9 cellular contexts compared by ENCODE assay signal in the genomic region with DNA sequence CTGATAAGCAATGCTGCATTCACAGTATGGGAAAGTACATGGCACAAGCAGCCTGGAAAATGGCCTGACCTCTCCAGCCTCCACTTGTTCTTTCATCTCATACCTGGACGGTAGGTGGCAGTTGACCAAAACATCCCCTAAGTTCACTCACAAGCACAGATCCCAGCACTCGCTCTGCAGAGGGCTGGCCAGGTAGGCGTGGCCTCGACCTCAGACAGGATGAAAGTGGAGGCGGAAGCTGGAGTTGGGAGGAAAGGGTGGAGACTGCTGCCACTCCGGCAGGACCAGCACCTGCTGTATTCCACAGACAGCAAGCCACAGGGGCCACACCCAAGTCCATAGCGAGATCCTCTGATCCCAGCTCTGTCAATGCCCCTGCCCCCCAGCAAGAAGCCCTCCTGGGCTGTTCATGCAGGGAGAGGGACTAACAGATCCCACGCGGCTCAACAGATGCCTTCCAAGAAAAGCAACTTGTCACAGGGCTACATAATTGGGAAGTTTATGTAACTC. TPM values are rescaled to one million over a fixed set of nuclear protein-coding genes. Genes with fewer than 3 reads are reported as not detected.
DNase-seq lines count a peak whose midpoint lies in the region; FAIRE-seq and TF ChIP-seq lines count a peak whose summit lies in the region.
"Had no signal": no experiment of that assay in that cellular context is flagged by ENCODE, and none has a peak within 500 bp of the region (broad histone marks: within the 10 kb centered on the region; RNA-seq: fewer than 3 reads in every experiment).

No MANE protein-coding gene starts in this region.

- no peak overlapping the region for H3K9ac ChIP-seq in mammary epithelial cell (ENCODE audit: insufficient read depth, low read length)

- CTCF ChIA-PET in Caco-2 (lab: Charles Lee), result interaction anchor here (0.5 to 1.6 kb wide), 27 partner anchors 9 to 174 kb away, joined by 3 to 31 read pairs (median 4); partner anchors contain the start of gene FBXO31
- CTCF ChIA-PET in mammary epithelial cell (lab: Charles Lee; ENCODE audit: low non-redundant PET), result interaction anchor here (0.7 to 0.9 kb wide), 2 partner anchors 308 to 345 kb away, joined by 7 read pairs; no protein-coding TSS in a partner anchor

- peak; percentile 37 for FAIRE-seq in urothelium cell line (lab: Jason Lieb, UNC)

- peaks cover 7% of the 10 kb centered on the region for H3K4me1 Mint-ChIP-seq in Caco-2 (ENCODE audit: low read depth, unreplicated experiment)

- no peaks in the 10 kb centered on the region for H4K20me1 ChIP-seq in mammary epithelial cell (ENCODE audit: insufficient read depth, low read length)

- H3K27me3 ChIP-seq in Caco-2 (replicated peaks; ENCODE audit: control insufficient read depth, insufficient read depth, low read length) (no peaks in the 10 kb centered on the region), HAP-1 (ENCODE audit: low read depth) (no peaks in the 10 kb centered on the region), mammary epithelial cell (ENCODE audit: insufficient read depth, low read length) (no peaks in the 10 kb centered on the region)

- intact Hi-C loops in Caco-2 (cut with micrococcal nuclease; ENCODE audit: unreplicated experiment) (loop anchor here (1.0 to 2.0 kb wide), 4 partner anchors 29 to 175 kb away; no protein-coding TSS in a partner anchor), mammary epithelial cell (cut with micrococcal nuclease) (loop anchor here (1.0 to 10.0 kb wide), 4 partner anchors 26 to 1113 kb away; partner anchors contain the start of gene ZC3H18)

- H3K4me3 Mint-ChIP-seq in Caco-2 (ENCODE audit: unreplicated experiment), result peak overlapping the region; percentile 59

- H3K4me1 ChIP-seq in Caco-2 (peaks cover 14% of the 10 kb centered on the region; the same call in 1 of the 2 replicates), HAP-1 (peaks cover 7% of the 10 kb centered on the region; the same call in 1 of the 2 replicates), mammary epithelial cell (ENCODE audit: insufficient read depth, low read length) (peaks cover 45% of the 10 kb centered on the region)

- no peaks in the 10 kb centered on the region for H3K9me3 Mint-ChIP-seq in Caco-2 (ENCODE audit: unreplicated experiment)

- H3K4me3 ChIP-seq in Caco-2 (ENCODE audit: low read depth, low read length), result peak overlapping the region; percentile 23; the same call in 1 of the 2 replicates
- peak overlapping the region; percentile 5; the same call in 1 of the 2 replicates for H3K4me3 ChIP-seq in HAP-1
- peak overlapping the region; percentile 16 to 47 (median 29) for H3K4me3 ChIP-seq in mammary epithelial cell (replicated peaks in 1 of 3; ENCODE audit: insufficient read depth in 1 of 3, low read depth in 2 of 3, low read length in 3 of 3)

- dilution Hi-C loops in mammary epithelial cell (cut with HindIII; ENCODE audit: low sequenced_read_pairs), result loop anchor here (5.0 kb wide), 2 partner anchors 46 to 81 kb away; no protein-coding TSS in a partner anchor

- H3K79me2 ChIP-seq in mammary epithelial cell (ENCODE audit: insufficient read depth, low read length), result peaks cover 18% of the 10 kb centered on the region

- H3K27ac Mint-ChIP-seq in Caco-2 (ENCODE audit: unreplicated experiment), result no peak overlapping the region

- peaks cover 26% of the 10 kb centered on the region for H3K36me3 Mint-ChIP-seq in Caco-2 (ENCODE audit: insufficient read depth, unreplicated experiment)

- TF ChIP-seq CTCF in Caco-2 (IDR thresholded peaks at IDR 0.05; ENCODE audit: insufficient read depth in 1 of 2, low read depth in 1 of 2, low read length in 1 of 2, severe bottlenecking in 1 of 2, unreplicated experiment in 1 of 2) (peak; percentile 77 to 85), mammary epithelial cell (conservative IDR thresholded peaks at IDR 0.05 in 1 of 2, IDR thresholded peaks at IDR 0.05 in 1 of 2; ENCODE audit: extremely low read depth in 1 of 2, insufficient read depth in 1 of 2, low read depth in 1 of 2, low read length in 2 of 2) (peak; percentile 63 to 76)

- peak overlapping the region; percentile 62 for H2AFZ ChIP-seq in mammary epithelial cell (ENCODE audit: low read depth, low read length)

- 4% methylated on average over 8 of the region's 9 CpGs for whole genome bisulfite sequencing in mammary epithelial cell (ENCODE audit: low coverage, missing lambda C conversion rate)

- no peak overlapping the region for H3K27ac ChIP-seq in mammary epithelial cell (ENCODE audit: insufficient read depth, low read depth, low read length)
- H3K27ac ChIP-seq: HL-60 had no signal

- POLR2A ChIA-PET in Caco-2 (lab: Charles Lee), result interaction anchor here (0.6 to 1.2 kb wide), 2 partner anchors 42 to 78 kb away, joined by 3 read pairs; partner anchors contain the start of gene FBXO31

- DNase-seq in Caco-2, result peak; percentile 96 to 98
- peak; percentile 83 to 91 for DNase-seq in HAP-1 (ENCODE audit: low spot score in 2 of 2)
- peak; percentile 88 for DNase-seq in NCI-H526 treated with DMSO at 0.1 percent for 48 hours (lab: John Stamatoyannopoulos, UW)
- peak; percentile 93 for DNase-seq in mammary epithelial cell
- peak; percentile 83 for DNase-seq in kidney glomerular epithelial cell (lab: John Stamatoyannopoulos, UW)
- DNase-seq in urothelium cell line (ENCODE audit: low spot score), result peak; percentile 91
- DNase-seq in NOMO-1 treated with DMSO at 0.1 percent for 48 hours (lab: John Stamatoyannopoulos, UW; ENCODE audit: unreplicated experiment), result no peak
- DNase-seq in GOT3 (lab: John Stamatoyannopoulos, UW), result no peak

- H3K4me2 ChIP-seq in mammary epithelial cell (ENCODE audit: insufficient read depth, low read depth, low read length), result peak overlapping the region; percentile 80

- H3K36me3 ChIP-seq in Caco-2 (ENCODE audit: control insufficient read depth, insufficient read depth, low read length) (0 out of 2 replicates have a peak, but pooled peaks cover 4% of the 10 kb centered on the region), HAP-1 (replicated peaks) (peaks cover 17% of the 10 kb centered on the region), mammary epithelial cell (ENCODE audit: insufficient read depth, low read length) (peaks cover 2% of the 10 kb centered on the region)

- H3K9me3 ChIP-seq in Caco-2 (no peaks in the 10 kb centered on the region), HAP-1 (no peaks in the 10 kb centered on the region), mammary epithelial cell (replicated peaks; ENCODE audit: insufficient read depth, low read length) (no peaks in the 10 kb centered on the region)

- no peaks in the 10 kb centered on the region for H3K27me3 Mint-ChIP-seq in Caco-2 (ENCODE audit: insufficient read depth, unreplicated experiment)

- in situ Hi-C loops in HAP-1 (cut with MboI; ENCODE audit: low sequenced_read_pairs), result no loop called here
- in situ Hi-C loops in mammary epithelial cell (cut with MboI; ENCODE audit: low sequenced_read_pairs in 2 of 2), result no loop called here

- BruUV-seq in Caco-2 (replicated peaks; lab: Mats Ljungman, UMichigan), result no TSS peak
- no TSS peak for BruUV-seq in mammary epithelial cell (replicated peaks; lab: Mats Ljungman, UMichigan)

RNA-seq across cellular contexts. Expression of gene ZCCHC14, which starts 31.3 kb away (rescaled TPM):
- total RNA-seq in Caco-2 (2022) (33.1 and 34.0 TPM in 2 replicates), mammary epithelial cell (10 to 100 TPM in 1 of 2 donors, 1 to 10 TPM in 1; 7.0 to 15.8 TPM)
- polyA plus RNA-seq in mammary epithelial cell, result 4.7 TPM
- polyA minus RNA-seq in mammary epithelial cell, result 8.1 TPM

Comparison
In these comparisons a context has a peak if more than half of its experiments do, and no peak if none do; other contexts are left out.
1. DNase-seq: peak in Caco-2 (2 of 2), HAP-1 (2 of 2), NCI-H526 treated with DMSO at 0.1 percent for 48 hours (single experiment), mammary epithelial cell (single experiment), kidney glomerular epithelial cell (single experiment) and urothelium cell line (single experiment); none in NOMO-1 treated with DMSO at 0.1 percent for 48 hours (single experiment) and GOT3 (single experiment).
2. Peak in every context shown above with its lines, with median percentiles within 50 percentile points of each other: H3K4me3 ChIP-seq.